Comparison of ENCODE assay signal across 1 cellular context in genomic region chr2:203714112-203714511, GRCh38.
TF ChIP-seq lines count a peak whose summit lies in the region.

No MANE protein-coding gene starts in this region.

TF ChIP-seq in liver, 16 proteins besides CTCF, POLR2A, EP300 and RAD21 (continued from another document):
- TF ChIP-seq REST (IDR thresholded peaks at IDR 0.05), result no peak
- no peak for TF ChIP-seq FOXA1 (IDR thresholded peaks at IDR 0.05)
- TF ChIP-seq ZBTB33 (IDR thresholded peaks at IDR 0.05), result no peak
- peak in 1 of 2 donors; percentile 16 for TF ChIP-seq EGR1 (IDR thresholded peaks at IDR 0.05; ENCODE audit: low read depth in 2 of 2)
- peak in 1 of 2 donors; percentile 11 for TF ChIP-seq HNF4A (conservative IDR thresholded peaks at IDR 0.05)
- TF ChIP-seq TAF1 (conservative IDR thresholded peaks at IDR 0.05), result no peak
